2 cellular contexts compared by ENCODE assay signal in the genomic region with DNA sequence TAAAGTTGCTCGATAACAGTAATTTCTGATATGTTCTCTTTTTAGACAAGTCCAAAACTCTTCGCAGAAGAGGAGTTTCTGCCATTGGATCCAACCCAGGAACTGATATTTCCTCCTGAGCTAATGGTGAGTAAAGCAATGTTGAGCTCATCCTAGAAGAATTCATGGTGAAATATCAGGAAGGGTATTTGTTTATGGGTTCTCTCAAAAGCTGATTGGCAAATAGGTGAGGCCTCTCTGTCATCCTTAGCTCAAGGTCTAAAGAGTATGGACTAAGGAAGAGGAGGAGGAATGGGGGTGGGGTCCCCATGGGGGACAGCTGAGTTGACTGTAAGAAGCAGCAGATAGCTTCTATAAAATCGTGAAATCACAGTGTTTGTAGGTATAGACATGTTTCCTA.
A peak's percentile ranks its signal among the peaks of the same experiment; 100 is the strongest.
TF ChIP-seq lines count a peak whose summit lies in the region.

No MANE protein-coding gene starts in this region.

TF ChIP-seq in A549, 52 proteins besides CTCF, POLR2A, EP300 and RAD21:
- no peak for TF ChIP-seq FOSL2 (IDR thresholded peaks at IDR 0.05)
- peak; percentile 53 for TF ChIP-seq FOSL2 (CRISPR knock-in tag; IDR thresholded peaks at IDR 0.05)
- TF ChIP-seq JUNB (IDR thresholded peaks at IDR 0.05), result peak; percentile 72
- no peak for TF ChIP-seq EHF (CRISPR knock-in tag; IDR thresholded peaks at IDR 0.05)
- TF ChIP-seq JUN (IDR thresholded peaks at IDR 0.05), result 0 out of 5 replicates have a peak, but pooled peaks have one; percentile 35 to 38
- no peak for TF ChIP-seq CBX8 (IDR thresholded peaks at IDR 0.05)
- no peak for TF ChIP-seq SREBF2 (IDR thresholded peaks at IDR 0.05)
- TF ChIP-seq NPAS2 (CRISPR knock-in tag; IDR thresholded peaks at IDR 0.05; ENCODE audit: borderline replicate concordance), result no peak
- TF ChIP-seq HDAC2 (IDR thresholded peaks at IDR 0.05), result no peak
- no peak for TF ChIP-seq MAZ (IDR thresholded peaks at IDR 0.05; ENCODE audit: borderline replicate concordance, low read depth, low read length)
- no peak for TF ChIP-seq SMC3 (IDR thresholded peaks at IDR 0.05)
- no peak for TF ChIP-seq ATOH8 (CRISPR knock-in tag; IDR thresholded peaks at IDR 0.05; ENCODE audit: low read depth)
- no peak for TF ChIP-seq KDM5A (IDR thresholded peaks at IDR 0.05)
- TF ChIP-seq CEBPB (IDR thresholded peaks at IDR 0.05), result peak; percentile 44 to 63; a peak in 3 of 4 replicates

TF ChIP-seq in IMR-90, 13 proteins besides CTCF, POLR2A, EP300 and RAD21:
- peak; percentile 75 for TF ChIP-seq CEBPB (IDR thresholded peaks at IDR 0.05; ENCODE audit: low read depth, low read length)
- TF ChIP-seq RCOR1 (IDR thresholded peaks at IDR 0.05; ENCODE audit: insufficient replicate concordance, low read length), result no peak
